In the genomic region with DNA sequence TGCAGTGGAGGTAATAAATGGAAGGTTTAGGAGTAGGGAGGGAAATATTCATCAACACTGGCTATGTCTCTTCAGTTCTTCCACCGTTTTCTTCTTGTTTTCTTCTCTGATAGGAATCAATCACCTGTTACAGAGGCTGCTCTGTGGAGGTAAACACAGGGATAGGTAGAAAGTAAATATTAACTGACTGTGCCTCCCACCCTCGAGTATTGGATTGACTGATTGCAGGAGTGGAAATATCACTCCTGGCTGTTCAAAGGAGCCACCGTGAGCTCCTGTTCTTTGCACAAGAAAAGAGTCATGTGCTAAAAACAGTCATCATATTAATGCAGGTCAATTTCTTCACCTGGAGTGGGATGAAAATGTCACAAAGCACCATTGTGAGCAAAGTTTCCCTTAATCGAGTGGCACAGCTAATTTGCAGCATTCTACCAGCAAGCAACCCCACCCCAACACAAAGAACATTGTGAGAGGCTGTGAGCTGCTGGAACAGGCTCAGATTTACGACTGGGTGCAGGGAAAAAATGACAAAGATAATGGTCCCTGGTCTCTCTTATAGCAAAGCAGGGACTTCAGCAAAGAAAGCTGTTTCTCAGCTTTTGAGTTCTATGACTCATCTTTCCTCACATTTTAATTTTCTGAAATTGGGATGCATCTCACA, we compare ENCODE assay signal across 21 cellular contexts.
DNase-seq lines count a peak whose midpoint lies in the region; ATAC-seq, FAIRE-seq and TF ChIP-seq lines count a peak whose summit lies in the region.
"Had no signal": no experiment of that assay in that cellular context is flagged by ENCODE, and none has a peak within 500 bp of the region (broad histone marks: within the 10 kb centered on the region; RNA-seq: fewer than 3 reads in every experiment).

No MANE protein-coding gene starts in this region.

- no peaks in the 10 kb centered on the region for H3K9me1 ChIP-seq in endothelial cell of umbilical vein (replicated peaks; ENCODE audit: control insufficient read depth, extremely low read depth, insufficient read depth, low read length)

- TF ChIP-seq POLR2A in endothelial cell of umbilical vein (IDR thresholded peaks at IDR 0.05; ENCODE audit: low read depth, low read length) (no peak), adrenal gland (IDR thresholded peaks at IDR 0.05) (no peak)

- peaks cover 13% of the 10 kb centered on the region for H3K9me3 ChIP-seq in Caco-2
- H3K9me3 ChIP-seq in endothelial cell of umbilical vein (replicated peaks; ENCODE audit: control insufficient read depth, insufficient read depth, low read length), result no peaks in the 10 kb centered on the region
- H3K9me3 ChIP-seq in neural progenitor cell (ENCODE audit: low read depth), result no peaks in the 10 kb centered on the region
- no peaks in the 10 kb centered on the region for H3K9me3 ChIP-seq in adrenal gland (replicated peaks in 1 of 3)
- H3K9me3 ChIP-seq: A549, HAP-1 had no signal

- WGBS in adrenal gland, 4 donors, result 45 to 49% (median 47%) methylated on average over 5 of the region's 5 CpGs

- BruUV-seq in Caco-2 (replicated peaks; lab: Mats Ljungman, UMichigan), result no TSS peak
- no TSS peak for BruUV-seq in endothelial cell of umbilical vein (replicated peaks; lab: Mats Ljungman, UMichigan)

- no peak for ATAC-seq in GM21360 (IDR thresholded peaks at IDR 0.05; ENCODE audit: unreplicated experiment)
- ATAC-seq: A549, GM12878, GM23338 had no signal

- TF ChIP-seq CTCF in Caco-2 (IDR thresholded peaks at IDR 0.05; ENCODE audit: insufficient read depth in 1 of 2, low read depth in 1 of 2, low read length in 1 of 2, severe bottlenecking in 1 of 2, unreplicated experiment in 1 of 2), result no peak
- no peak for TF ChIP-seq CTCF in endothelial cell of umbilical vein (IDR thresholded peaks at IDR 0.05; ENCODE audit: extremely low read depth in 1 of 2, insufficient read depth in 1 of 2, low read depth in 1 of 2, low read length in 2 of 2)
- no peak for TF ChIP-seq CTCF in neural progenitor cell (IDR thresholded peaks at IDR 0.05)
- no peak for TF ChIP-seq CTCF in adrenal gland (IDR thresholded peaks at IDR 0.05)

- no peak for FAIRE-seq in endothelial cell of umbilical vein (lab: Jason Lieb, UNC)
- FAIRE-seq in RCC 7860 (lab: Jason Lieb, UNC), result no peak
- FAIRE-seq: A549, GM12878 had no signal

- no peak overlapping the region for H2AFZ ChIP-seq in endothelial cell of umbilical vein (ENCODE audit: low read depth, low read length)
- H2AFZ ChIP-seq in neural progenitor cell (replicated peaks), result peak overlapping the region; percentile 74
- H2AFZ ChIP-seq: GM23338 had no signal

- H3K27ac Mint-ChIP-seq in Caco-2 (ENCODE audit: unreplicated experiment) (peak overlapping the region; percentile 81), neural progenitor cell (no peak overlapping the region)
- H3K27ac Mint-ChIP-seq: CD4-positive, CD25-positive, alpha-beta regulatory T cell; GM23338 had no signal

- H3K4me2 ChIP-seq in endothelial cell of umbilical vein (ENCODE audit: insufficient read depth, low read length), result no peak overlapping the region
- H3K4me2 ChIP-seq in neural progenitor cell, result no peak overlapping the region
- H3K4me2 ChIP-seq: A549, GM23338 had no signal

- H3K27me3 Mint-ChIP-seq in Caco-2 (ENCODE audit: insufficient read depth, unreplicated experiment) (no peaks in the 10 kb centered on the region), neural progenitor cell (ENCODE audit: insufficient read depth, low read depth) (peaks cover 2% of the 10 kb centered on the region)

- H4K20me1 ChIP-seq in endothelial cell of umbilical vein (replicated peaks; ENCODE audit: control insufficient read depth, extremely low read depth, insufficient read depth, low read length) (no peaks in the 10 kb centered on the region), neural progenitor cell (ENCODE audit: low read depth) (no peaks in the 10 kb centered on the region)

- H3K27ac ChIP-seq in endothelial cell of umbilical vein (ENCODE audit: insufficient read depth, low read depth, low read length) (no peak overlapping the region), neural progenitor cell (no peak overlapping the region), adrenal gland (no peak overlapping the region)
- H3K27ac ChIP-seq: A549, SK-N-MC had no signal

- H3K4me3 ChIP-seq in Caco-2 (ENCODE audit: low read depth, low read length) (no peak overlapping the region), endothelial cell of umbilical vein (replicated peaks in 1 of 3; ENCODE audit: insufficient read depth in 1 of 3, low read depth in 1 of 3, low read length in 3 of 3) (no peak overlapping the region), neural progenitor cell (no peak overlapping the region), adrenal gland (no peak overlapping the region)
- H3K4me3 ChIP-seq: A549, GM12878, GM23338, HAP-1, SK-N-MC had no signal

- dilution Hi-C loops in endothelial cell of umbilical vein (cut with MboI; ENCODE audit: extremely low pct_ligation_motif_present, low sequenced_read_pairs), result no loop called here

- H3F3A ChIP-seq in neural progenitor cell (ENCODE audit: low read depth), result no peaks in the 10 kb centered on the region

- intact Hi-C loops in Caco-2 (cut with micrococcal nuclease; ENCODE audit: unreplicated experiment), result loop anchor here (1.0 to 5.0 kb wide), 2 partner anchors 25 to 85 kb away; no protein-coding TSS in a partner anchor
- intact Hi-C loops in endothelial cell of umbilical vein (cut with micrococcal nuclease), result no loop called here
- intact Hi-C loops in adrenal gland (cut with DNase I), result no loop called here

- H3K36me3 Mint-ChIP-seq in Caco-2 (ENCODE audit: insufficient read depth, unreplicated experiment) (peaks cover 9% of the 10 kb centered on the region), neural progenitor cell (peaks cover 3% of the 10 kb centered on the region)

- POLR2A ChIA-PET in Caco-2 (lab: Charles Lee) (interaction anchor here (0.6 kb wide), 1 partner anchor 144 kb away, joined by 3 read pairs; no protein-coding TSS in a partner anchor), endothelial cell of umbilical vein (lab: Charles Lee) (no interaction called here)

- H3K79me2 ChIP-seq in endothelial cell of umbilical vein (ENCODE audit: control insufficient read depth, insufficient read depth, low read length) (no peaks in the 10 kb centered on the region), neural progenitor cell (ENCODE audit: low read depth) (no peaks in the 10 kb centered on the region)

- H3K27me3 ChIP-seq in Caco-2 (replicated peaks; ENCODE audit: control insufficient read depth, insufficient read depth, low read length) (no peaks in the 10 kb centered on the region), endothelial cell of umbilical vein (ENCODE audit: control insufficient read depth in 2 of 2, insufficient read depth in 2 of 2, low read length in 2 of 2) (no peaks in the 10 kb centered on the region), neural progenitor cell (no peaks in the 10 kb centered on the region), adrenal gland (no peaks in the 10 kb centered on the region)

- H3K9ac ChIP-seq in endothelial cell of umbilical vein (replicated peaks; ENCODE audit: extremely low read depth, insufficient read depth, low read length) (no peak overlapping the region), neural progenitor cell (no peak overlapping the region)

- peaks cover 12% of the 10 kb centered on the region for H3K4me1 ChIP-seq in Caco-2
- H3K4me1 ChIP-seq in endothelial cell of umbilical vein (ENCODE audit: control insufficient read depth, extremely low read depth, insufficient read depth, low read length), result no peaks in the 10 kb centered on the region
- peaks cover 7% of the 10 kb centered on the region for H3K4me1 ChIP-seq in neural progenitor cell
- H3K4me1 ChIP-seq in adrenal gland (replicated peaks in 1 of 2), result no peaks in the 10 kb centered on the region
- H3K4me1 ChIP-seq: A549, HAP-1 had no signal

- DNase-seq in Caco-2 (peak in 1 of 2 experiments; percentile 25), NCI-H1048 (lab: John Stamatoyannopoulos, UW) (peak; percentile 2), endothelial cell of umbilical vein (ENCODE audit: low read depth, low spot score) (no peak), neural progenitor cell (ENCODE audit: low spot score) (no peak), adrenal gland (no peak), RCC 7860 (ENCODE audit: low spot score) (no peak)
- no peak for DNase-seq in NK-92 treated with Interleukin-12 subunit alpha and Interleukin-12 subunit beta, amount 100 ng/mL, for 24 hours (lab: John Stamatoyannopoulos, UW)
- DNase-seq: CD4-positive, CD25-positive, alpha-beta regulatory T cell; DND-41; KG1; NCI-H1105; NCI-H1694; NCI-H2081; NCI-H524; Right ventricle myocardium superior had no signal

- no peaks in the 10 kb centered on the region for H3K36me3 ChIP-seq in Caco-2 (ENCODE audit: control insufficient read depth, insufficient read depth, low read length)
- no peaks in the 10 kb centered on the region for H3K36me3 ChIP-seq in endothelial cell of umbilical vein (ENCODE audit: control insufficient read depth in 2 of 2, extremely low read depth in 1 of 2, insufficient read depth in 2 of 2, low read length in 2 of 2)
- no peaks in the 10 kb centered on the region for H3K36me3 ChIP-seq in neural progenitor cell
- H3K36me3 ChIP-seq in adrenal gland (replicated peaks in 1 of 2), result no peaks in the 10 kb centered on the region
- H3K36me3 ChIP-seq: HAP-1 had no signal

- H3K4me3 Mint-ChIP-seq in Caco-2 (ENCODE audit: unreplicated experiment) (peak overlapping the region; percentile 57), neural progenitor cell (no peak overlapping the region)
- H3K4me3 Mint-ChIP-seq: CD4-positive, CD25-positive, alpha-beta regulatory T cell; GM23338 had no signal

- CTCF ChIA-PET in Caco-2 (lab: Charles Lee) (interaction anchor here (1.1 kb wide), 1 partner anchor 67 kb away, joined by 3 read pairs; no protein-coding TSS in a partner anchor), endothelial cell of umbilical vein (lab: Charles Lee) (interaction anchor here (1.5 kb wide), 2 partner anchors 15 to 80 kb away, joined by 3 to 6 read pairs; no protein-coding TSS in a partner anchor)

- H3K9me3 Mint-ChIP-seq in Caco-2 (ENCODE audit: unreplicated experiment), result peaks cover 18% of the 10 kb centered on the region
- peaks cover 9% of the 10 kb centered on the region for H3K9me3 Mint-ChIP-seq in neural progenitor cell
- H3K9me3 Mint-ChIP-seq: GM23338 had no signal

- H3K4me1 Mint-ChIP-seq in Caco-2 (ENCODE audit: low read depth, unreplicated experiment), result peaks cover 24% of the 10 kb centered on the region
- no peaks in the 10 kb centered on the region for H3K4me1 Mint-ChIP-seq in neural progenitor cell

TF ChIP-seq in endothelial cell of umbilical vein, 7 proteins besides CTCF, POLR2A, EP300 and RAD21:
- TF ChIP-seq JUN (IDR thresholded peaks at IDR 0.05; ENCODE audit: borderline replicate concordance, insufficient read depth, insufficient read length, low read depth) (peak; percentile 27), FOS (IDR thresholded peaks at IDR 0.05; ENCODE audit: borderline replicate concordance, insufficient read depth, low read length) (peak; percentile 12)
- TF ChIP-seq, protein P1, sequence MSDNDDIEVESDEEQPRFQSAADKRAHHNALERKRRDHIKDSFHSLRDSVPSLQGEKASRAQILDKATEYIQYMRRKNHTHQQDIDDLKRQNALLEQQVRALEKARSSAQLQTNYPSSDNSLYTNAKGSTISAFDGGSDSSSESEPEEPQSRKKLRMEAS (IDR thresholded peaks at IDR 0.05; ENCODE audit: insufficient read depth, insufficient read length), result no peak
TF ChIP-seq in endothelial cell of umbilical vein: peak in this region for 2.
